In genomic region chr4:155060873-155061272, GRCh38 we compare ENCODE assay signal across 32 cellular contexts.
"Had no signal": no experiment of that assay in that cellular context is flagged by ENCODE, and none has a peak within 500 bp of the region (broad histone marks: within the 10 kb centered on the region; RNA-seq: fewer than 3 reads in every experiment).

No MANE protein-coding gene starts in this region.

- H3K4me3 ChIP-seq: ascending aorta, cardiac muscle cell had no signal

- H3K9me3 ChIP-seq: ascending aorta had no signal

- ATAC-seq: activated CD4-positive, alpha-beta T cell treated with anti-CD3 and anti-CD28 coated beads for 36 hours; activated CD4-positive, CD25-positive, alpha-beta regulatory T cell treated with anti-CD3 and anti-CD28 coated beads, Interleukin-2, amount 50 U/mL, for 24 hours; activated CD8-positive, alpha-beta memory T cell treated with anti-CD3 and anti-CD28 coated beads, Interleukin-2, amount 10 ng/mL, durations not matched to agents 7 days and 5 days; activated CD8-positive, alpha-beta T cell treated with anti-CD3 and anti-CD28 coated beads, Interleukin-2, amount 10 ng/mL, durations not matched to agents 7 days and 5 days; activated naive CD8-positive, alpha-beta T cell treated with anti-CD3 and anti-CD28 coated beads, Interleukin-2, amount 50 U/mL, for 24 hours had no signal

- H3K27me3 ChIP-seq: ascending aorta, cardiac muscle cell had no signal

- DNase-seq: activated CD4-positive, alpha-beta memory T cell treated with anti-CD3 and anti-CD28 coated beads, Interleukin-2, amount 10 ng/mL, durations not matched to agents 7 days and 5 days; activated CD4-positive, alpha-beta T cell treated with anti-CD3 and anti-CD28 coated beads for 1 hour; activated CD4-positive, alpha-beta T cell treated with anti-CD3 and anti-CD28 coated beads for 36 hours; activated CD4-positive, alpha-beta T cell treated with anti-CD3 and anti-CD28 coated beads for 48 hours; activated CD4-positive, alpha-beta T cell treated with anti-CD3 and anti-CD28 coated beads, Interleukin-2, amount 10 ng/mL, durations not matched to agents 7 days and 5 days; activated CD4-positive, alpha-beta T cell treated with anti-CD3 and anti-CD28 coated beads, Interleukin-2, amount 50 U/mL, for 48 hours; activated CD4-positive, CD25-positive, alpha-beta regulatory T cell; activated CD8-positive, alpha-beta memory T cell treated with anti-CD3 and anti-CD28 coated beads for 24 hours; activated CD8-positive, alpha-beta memory T cell treated with anti-CD3 and anti-CD28 coated beads, Interleukin-2, amount 10 ng/mL, durations not matched to agents 7 days and 5 days; activated CD8-positive, alpha-beta memory T cell treated with anti-CD3 and anti-CD28 coated beads, Interleukin-2, amount 50 U/mL, for 48 hours; activated CD8-positive, alpha-beta T cell treated with anti-CD3 and anti-CD28 coated beads, Interleukin-2, amount 10 ng/mL, durations not matched to agents 7 days and 5 days; activated effector memory CD4-positive, alpha-beta T cell treated with Interleukin-2 at 50 U/mL for 16 hours; activated gamma-delta T cell; activated naive CD4-positive, alpha-beta T cell treated with anti-CD3 and anti-CD28 coated beads, Interleukin-2, amount 10 ng/mL, durations not matched to agents 7 days and 5 days; activated naive CD4-positive, alpha-beta T cell treated with Interleukin-2 at 50 U/mL for 16 hours; activated naive CD8-positive, alpha-beta T cell treated with anti-CD3 and anti-CD28 coated beads, Interleukin-2, amount 10 ng/mL, durations not matched to agents 7 days and 5 days; activated naive CD8-positive, alpha-beta T cell treated with anti-CD3 and anti-CD28 coated beads, Interleukin-2, amount 50 U/mL, for 24 hours; activated T-cell treated with anti-CD3 and anti-CD28 coated beads, Interleukin-2, amount 50 U/mL, for 24 hours; activated T-cell treated with anti-CD3 and anti-CD28 coated beads, Interleukin-2, amount 50 U/mL, for 48 hours; amygdala; anterior cingulate cortex; caudate nucleus; cerebellar nuclear complex; T-helper 1 cell; T-helper 2 cell; T-helper 9 cell had no signal

- H3K4me1 ChIP-seq: ascending aorta had no signal

- FAIRE-seq: bronchial epithelial cell, TTC549 had no signal

- H3K27ac ChIP-seq: ascending aorta, cardiac muscle cell, VCaP had no signal

- H3K36me3 ChIP-seq: ascending aorta, cardiac muscle cell had no signal
